ENCODE assay signal across 20 cellular contexts in genomic region chr10:86664370-86665217, GRCh38. TPM values are rescaled to one million over a fixed set of nuclear protein-coding genes. Genes with fewer than 3 reads are reported as not detected.
A peak's percentile ranks its signal among the peaks of the same experiment; 100 is the strongest.
DNase-seq lines count a peak whose midpoint lies in the region; TF ChIP-seq lines count a peak whose summit lies in the region.
"Had no signal": no experiment of that assay in that cellular context is flagged by ENCODE, and none has a peak within 500 bp of the region (broad histone marks: within the 10 kb centered on the region; RNA-seq: fewer than 3 reads in every experiment).

No MANE protein-coding gene starts in this region.

- H3K27me3 Mint-ChIP-seq in endodermal cell (ENCODE audit: insufficient read depth): no peaks in the 10 kb centered on the region
- H3K27me3 Mint-ChIP-seq: activated CD8-positive, alpha-beta memory T cell treated with anti-CD3 and anti-CD28 coated beads, Interleukin-2, amount 10 ng/mL, durations not matched to agents 7 days and 5 days; T-cell had no signal

- no peaks in the 10 kb centered on the region for H3K27me3 ChIP-seq in endodermal cell (ENCODE audit: control insufficient read depth, insufficient read depth, low read length, poor library complexity, severe bottlenecking)
- H3K27me3 ChIP-seq in breast epithelium: no peaks in the 10 kb centered on the region
- H3K27me3 ChIP-seq: ovary, suprapubic skin had no signal

- H3K4me3 ChIP-seq in endodermal cell (ENCODE audit: low read length): no peak overlapping the region
- H3K4me3 ChIP-seq in lower leg skin (ENCODE audit: low read depth, poor library complexity, severe bottlenecking): no peak overlapping the region
- H3K4me3 ChIP-seq in breast epithelium: no peak overlapping the region
- H3K4me3 ChIP-seq: ovary, suprapubic skin had no signal

- intact Hi-C loops in lower leg skin (cut with DNase I; ENCODE audit: low total_unique reads): no loop called here
- intact Hi-C loops in breast epithelium (cut with DNase I; ENCODE audit: low total_unique reads): no loop called here

- H3K4me1 Mint-ChIP-seq in endodermal cell: peaks cover 6% of the 10 kb centered on the region
- H3K4me1 Mint-ChIP-seq: activated CD8-positive, alpha-beta memory T cell treated with anti-CD3 and anti-CD28 coated beads, Interleukin-2, amount 10 ng/mL, durations not matched to agents 7 days and 5 days; CD8-positive, alpha-beta memory T cell; T-cell had no signal

- H3K4me3 Mint-ChIP-seq in endodermal cell: no peak overlapping the region
- H3K4me3 Mint-ChIP-seq: activated CD8-positive, alpha-beta memory T cell treated with anti-CD3 and anti-CD28 coated beads, Interleukin-2, amount 10 ng/mL, durations not matched to agents 7 days and 5 days; CD8-positive, alpha-beta memory T cell; T-cell had no signal

- no peak overlapping the region for H3K27ac ChIP-seq in endodermal cell (ENCODE audit: low read depth, low read length)
- peak overlapping the region; percentile 99 for H3K27ac ChIP-seq in temporal lobe (ENCODE audit: low read depth, low read length)
- H3K27ac ChIP-seq in breast epithelium: no peak overlapping the region
- H3K27ac ChIP-seq: ovary, suprapubic skin had no signal

- H3K36me3 ChIP-seq in endodermal cell (ENCODE audit: control insufficient read depth, insufficient read depth, low read length) (no peaks in the 10 kb centered on the region), breast epithelium (no peaks in the 10 kb centered on the region)
- H3K36me3 ChIP-seq: ovary, suprapubic skin had no signal

- no peaks in the 10 kb centered on the region for H3K9me3 ChIP-seq in endodermal cell (ENCODE audit: control insufficient read depth, low read length)
- no peaks in the 10 kb centered on the region for H3K9me3 ChIP-seq in breast epithelium
- H3K9me3 ChIP-seq: ovary, suprapubic skin had no signal

- H3K27ac Mint-ChIP-seq in endodermal cell: no peak overlapping the region
- H3K27ac Mint-ChIP-seq: activated CD8-positive, alpha-beta memory T cell treated with anti-CD3 and anti-CD28 coated beads, Interleukin-2, amount 10 ng/mL, durations not matched to agents 7 days and 5 days; CD8-positive, alpha-beta memory T cell; T-cell had no signal

- H3K36me3 Mint-ChIP-seq in endodermal cell (ENCODE audit: low read depth): no peaks in the 10 kb centered on the region
- H3K36me3 Mint-ChIP-seq: activated CD8-positive, alpha-beta memory T cell treated with anti-CD3 and anti-CD28 coated beads, Interleukin-2, amount 10 ng/mL, durations not matched to agents 7 days and 5 days; CD8-positive, alpha-beta memory T cell; T-cell had no signal

- DNase-seq in NCI-H524 (lab: John Stamatoyannopoulos, UW): peak; percentile 45 to 65
- DNase-seq in NCI-H524 treated with DMSO at 0.1 percent for 48 hours (lab: John Stamatoyannopoulos, UW): no peak
- no peak for DNase-seq in endodermal cell
- DNase-seq in midbrain (lab: John Stamatoyannopoulos, UW): peak; percentile 28
- no peak for DNase-seq in lower leg skin (ENCODE audit: low spot score in 2 of 2)
- no peak for DNase-seq in breast epithelium (ENCODE audit: low spot score in 2 of 2)
- DNase-seq in NOMO-1 treated with dmso at 0.1 percent for 144 hours (lab: John Stamatoyannopoulos, UW; ENCODE audit: unreplicated experiment): no peak
- DNase-seq: activated CD8-positive, alpha-beta memory T cell treated with anti-CD3 and anti-CD28 coated beads, Interleukin-2, amount 10 ng/mL, durations not matched to agents 7 days and 5 days; activated gamma-delta T cell; CD8-positive, alpha-beta memory T cell; KG1; NCI-H1436; T-cell had no signal

- H3K4me1 ChIP-seq in endodermal cell (ENCODE audit: control insufficient read depth, insufficient read depth, low read length) (peaks cover 13% of the 10 kb centered on the region), breast epithelium (no peaks in the 10 kb centered on the region)

- TF ChIP-seq CTCF in endodermal cell (conservative IDR thresholded peaks at IDR 0.05) (no peak), lower leg skin (IDR thresholded peaks at IDR 0.05) (no peak), breast epithelium (IDR thresholded peaks at IDR 0.05) (no peak)

- TF ChIP-seq POLR2A in lower leg skin (IDR thresholded peaks at IDR 0.05) (no peak), breast epithelium (IDR thresholded peaks at IDR 0.05) (no peak)

- no peaks in the 10 kb centered on the region for H3K9me3 Mint-ChIP-seq in endodermal cell
- H3K9me3 Mint-ChIP-seq: CD8-positive, alpha-beta memory T cell; T-cell had no signal

- 77 to 79% methylated on average over 11 to 13 of the region's 13 CpGs for WGBS in endodermal cell (ENCODE audit: insufficient coverage in 1 of 2, insufficient read length in 1 of 2), 2 experiments
- 66 to 68% methylated on average over 12 to 13 of the region's 13 CpGs for WGBS in lower leg skin, 2 donors

- H3K9ac ChIP-seq in endodermal cell (ENCODE audit: extremely low read depth, low read length, poor library complexity, severe bottlenecking): peak overlapping the region; percentile 5

RNA-seq across cellular contexts. Expression of gene LDB3, which starts 3.7 kb away (rescaled TPM):
- under 1 TPM; 0.11 to 0.35 TPM for total RNA-seq in endodermal cell
- 1.00 TPM for polyA plus RNA-seq in endodermal cell (2013, experiment 1 of 2)
- 1.3 TPM for polyA plus RNA-seq in endodermal cell (2013, experiment 2 of 2)
- total RNA-seq in temporal lobe: 0.25 TPM
- total RNA-seq in lower leg skin: 1 to 10 TPM in 1 of 4 donors, under 1 TPM in 3; 0.46 to 2.9 (median 0.83) TPM
- total RNA-seq in breast epithelium: 1 to 10 TPM in 2 of 3 donors, under 1 TPM in 1; 0.98 to 2.9 (median 1.3) TPM
- total RNA-seq: lung microvascular endothelial cell, RPMI7951 had no signal
- polyA plus RNA-seq: CD8-positive, alpha-beta memory T cell had no signal

RNA-seq across cellular contexts. Expression of gene OPN4, which starts 10.2 kb away (rescaled TPM):
- total RNA-seq in endodermal cell: not detected
- not detected for polyA plus RNA-seq in endodermal cell (2013, experiment 1 of 2)
- not detected for polyA plus RNA-seq in endodermal cell (2013, experiment 2 of 2)
- not detected for total RNA-seq in temporal lobe
- total RNA-seq in lower leg skin: under 1 TPM; 0.29 to 0.80 (median 0.35) TPM
- not detected for total RNA-seq in breast epithelium
- total RNA-seq: A673; activated CD8-positive, alpha-beta memory T cell treated with anti-CD3 and anti-CD28 coated beads, Interleukin-2, amount 10 ng/mL, durations not matched to agents 7 days and 5 days; CD8-positive, alpha-beta memory T cell; lung microvascular endothelial cell; ovary; RPMI7951; T-cell had no signal
- polyA plus RNA-seq: aorta; CD8-positive, alpha-beta memory T cell had no signal

Comparison
In these comparisons a context has a peak if more than half of its experiments do, and no peak if none do; other contexts are left out.
1. DNase-seq: peak in NCI-H524 (2 of 2) and midbrain (single experiment); none in NCI-H524 treated with DMSO at 0.1 percent for 48 hours (single experiment), endodermal cell (single experiment), lower leg skin (0 of 2), breast epithelium (0 of 2) and NOMO-1 treated with dmso at 0.1 percent for 144 hours (single experiment).